8 cellular contexts compared by ENCODE assay signal in the genomic region with DNA sequence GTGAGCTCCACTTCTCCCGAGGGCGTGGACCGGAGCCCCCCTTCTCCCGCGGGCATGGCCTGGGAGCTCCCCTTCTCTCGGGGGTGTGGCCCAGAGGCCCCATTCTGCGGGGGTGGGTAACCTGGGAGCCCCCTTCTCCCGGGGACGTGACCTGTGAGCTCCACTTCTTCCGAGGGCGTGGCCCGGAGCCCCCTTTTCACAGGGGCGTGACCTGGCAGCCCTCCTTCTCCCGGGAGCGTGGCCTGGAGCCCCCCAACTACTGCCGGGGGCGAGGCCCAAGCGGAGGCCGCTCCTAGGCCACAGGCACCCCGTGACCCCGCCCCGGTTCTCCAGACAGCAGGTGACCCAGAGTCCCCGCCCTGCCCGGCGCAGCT. TPM values are rescaled to one million over a fixed set of nuclear protein-coding genes. Genes with fewer than 3 reads are reported as not detected.
DNase-seq lines count a peak whose midpoint lies in the region; ATAC-seq and TF ChIP-seq lines count a peak whose summit lies in the region.

No MANE protein-coding gene starts in this region.

- H3K9me3 ChIP-seq in lung (ENCODE audit: control insufficient read depth in 2 of 2, insufficient read depth in 1 of 2, low read length in 1 of 2) (peaks cover 0 to 2% of the 10 kb centered on the region in 2 donors), vagina (peaks cover 7% of the 10 kb centered on the region)

- TF ChIP-seq CTCF in 22Rv1 (IDR thresholded peaks at IDR 0.05) (0 out of 2 replicates have a peak, but pooled peaks have one; percentile 10), astrocyte of the cerebellum (IDR thresholded peaks at IDR 0.05; ENCODE audit: low read depth, low read length, missing control alignments) (no peak), lung (IDR thresholded peaks at IDR 0.05; ENCODE audit: control extremely low read depth, extremely low read depth) (no peak), vagina (IDR thresholded peaks at IDR 0.05) (no peak)

- WGBS in lung, 2 donors = 0 to 1% methylated on average over 20 to 25 of the region's 25 CpGs

- H3K36me3 ChIP-seq in lung (ENCODE audit: control insufficient read depth in 2 of 2, insufficient read depth in 2 of 2, low read length in 2 of 2) = peaks cover 0 to 6% of the 10 kb centered on the region in 2 donors
- peaks cover 0 to 12% of the 10 kb centered on the region in 2 donors for H3K36me3 ChIP-seq in vagina

- H3K27ac ChIP-seq in 22Rv1 = peak overlapping the region; percentile 98
- peak overlapping the region; percentile 95 to 99 for H3K27ac ChIP-seq in lung (ENCODE audit: low read depth in 1 of 2, low read length in 1 of 2)
- H3K27ac ChIP-seq in vagina = peak overlapping the region; percentile 97

- ATAC-seq in GM18867 (IDR thresholded peaks at IDR 0.05; ENCODE audit: unreplicated experiment) (peak; percentile 2), HG03571 (IDR thresholded peaks at IDR 0.05; ENCODE audit: unreplicated experiment) (peak; percentile 1), lung (ENCODE audit: insufficient read depth, low FRiP score) (no peak), HG02973 (IDR thresholded peaks at IDR 0.05; ENCODE audit: unreplicated experiment) (no peak)

- H3K4me3 ChIP-seq in astrocyte of the cerebellum (ENCODE audit: low read depth, low read length) (peak overlapping the region; percentile 95), lung (peak overlapping the region; percentile 90), vagina (peak overlapping the region; percentile 87 to 95)

- H3K27me3 ChIP-seq in lung (ENCODE audit: control insufficient read depth, insufficient read depth) (no peaks in the 10 kb centered on the region), vagina (no peaks in the 10 kb centered on the region)

- in situ Hi-C loops in astrocyte of the cerebellum (cut with HindIII; ENCODE audit: low sequenced_read_pairs) = no loop called here

- H3K4me1 ChIP-seq in lung (ENCODE audit: control insufficient read depth in 2 of 2, insufficient read depth in 2 of 2, low read length in 2 of 2) (peaks cover 0 to 7% of the 10 kb centered on the region in 2 donors), vagina (peaks cover 11% of the 10 kb centered on the region)

- DNase-seq in astrocyte of the cerebellum (ENCODE audit: low read depth) = no peak
- DNase-seq in lung (ENCODE audit: low spot score) = no peak
- DNase-seq in vagina (ENCODE audit: extremely low spot score in 2 of 2) = peak in 1 of 2 donors; percentile 89
- no peak for DNase-seq in glomerular visceral epithelial cell (ENCODE audit: extremely low spot score)

- intact Hi-C loops in vagina (cut with DNase I) = no loop called here

- TF ChIP-seq POLR2A in vagina (IDR thresholded peaks at IDR 0.05) = no peak

RNA-seq across cellular contexts. Expression of a gene that starts 0.3 kb away (rescaled TPM):
- 10 to 100 TPM; 19.3 TPM for total RNA-seq in lung
- 10 to 100 TPM; 10.8 to 15.8 TPM for polyA plus RNA-seq in lung
- total RNA-seq in vagina = 19.4 TPM

RNA-seq across cellular contexts. Expression of a gene that starts 42.5 kb away (rescaled TPM):
- total RNA-seq in lung (10 to 100 TPM in 1 of 2 donors, 1 to 10 TPM in 1; 6.1 to 12.1 TPM), vagina (8.8 TPM)
- polyA plus RNA-seq in lung = 1 to 10 TPM; 5.1 to 5.6 TPM

RNA-seq across cellular contexts. Expression of a gene that starts 42.8 kb away (rescaled TPM):
- total RNA-seq in lung = 10 to 100 TPM; 39.5 to 56.5 TPM
- 10 to 100 TPM in 1 of 2 donors, 1 to 10 TPM in 1; 8.9 to 11.4 TPM for polyA plus RNA-seq in lung
- 62.9 TPM for total RNA-seq in vagina

Comparison
In these comparisons a context has a peak if more than half of its experiments do, and no peak if none do; other contexts are left out.
1. ATAC-seq: peak in GM18867 (single experiment) and HG03571 (single experiment); none in lung (single experiment) and HG02973 (single experiment).
2. Peak in every context shown above with its lines, with median percentiles within 50 percentile points of each other: H3K27ac ChIP-seq and H3K4me3 ChIP-seq.